In genomic region chr19:50476224-50476942, GRCh38 we compare ENCODE assay signal across 1 cellular context.
TF ChIP-seq lines count a peak whose summit lies in the region.

Gene EMC10 (plus strand): TSS chr19:50476507. CDS start chr19:50476545, 38 bp downstream.
Gene GARIN5A (minus strand): TSS chr19:50476848. CDS start chr19:50476388, 460 bp downstream.

TF ChIP-seq in SK-N-SH, 30 proteins besides CTCF, POLR2A, EP300 and RAD21 (continued from another document):
- no peak for TF ChIP-seq REST (IDR thresholded peaks at IDR 0.05; ENCODE audit: low read depth, low read length)
- TF ChIP-seq TAF1 (IDR thresholded peaks at IDR 0.05; ENCODE audit: borderline replicate concordance, low read depth, low read length): peak; percentile 87
- TF ChIP-seq MXI1 (IDR thresholded peaks at IDR 0.05; ENCODE audit: low read depth, low read length): peak; percentile 41; the same call in 1 of the 2 replicates
- TF ChIP-seq POLR2AphosphoS5 (IDR thresholded peaks at IDR 0.05; ENCODE audit: low read depth, low read length): peak; percentile 98
- no peak for TF ChIP-seq EZH2phosphoT487 (IDR thresholded peaks at IDR 0.05; ENCODE audit: borderline replicate concordance, low read depth)
- no peak for TF ChIP-seq JUND (IDR thresholded peaks at IDR 0.05)
- peak; percentile 56; the same call in 1 of the 2 replicates for TF ChIP-seq SIN3A (IDR thresholded peaks at IDR 0.05; ENCODE audit: borderline replicate concordance, low read depth, low read length)
- no peak for TF ChIP-seq FOXJ3 (CRISPR knock-in tag; IDR thresholded peaks at IDR 0.05)
- peak; percentile 17; the same call in 1 of the 2 replicates for TF ChIP-seq RCOR1 (IDR thresholded peaks at IDR 0.05; ENCODE audit: low read length)
- TF ChIP-seq SMC3 (IDR thresholded peaks at IDR 0.05; ENCODE audit: low read depth, low read length): no peak
- no peak for TF ChIP-seq ZBTB33 (IDR thresholded peaks at IDR 0.05; ENCODE audit: borderline replicate concordance, low read depth)
- TF ChIP-seq FOXM1 (IDR thresholded peaks at IDR 0.05; ENCODE audit: low read depth): no peak
- no peak for TF ChIP-seq TCF12 (IDR thresholded peaks at IDR 0.05)
- no peak for TF ChIP-seq FOSL2 (IDR thresholded peaks at IDR 0.05; ENCODE audit: borderline replicate concordance, low read depth)
- TF ChIP-seq MEF2A (IDR thresholded peaks at IDR 0.05; ENCODE audit: borderline replicate concordance, low read depth): no peak
- no peak for TF ChIP-seq GATA2 (CRISPR knock-in tag; IDR thresholded peaks at IDR 0.05)
- no peak for TF ChIP-seq RXRA (IDR thresholded peaks at IDR 0.05; ENCODE audit: borderline replicate concordance, low read depth)
- TF ChIP-seq NFIC (IDR thresholded peaks at IDR 0.05; ENCODE audit: borderline replicate concordance): peak; percentile 80
- TF ChIP-seq IRF3 (IDR thresholded peaks at IDR 0.05; ENCODE audit: low read depth, low read length): no peak
- TF ChIP-seq RFX5 (IDR thresholded peaks at IDR 0.05; ENCODE audit: low read length): peak; percentile 7; the same call in 1 of the 2 replicates
- TF ChIP-seq USF1 (IDR thresholded peaks at IDR 0.05; ENCODE audit: borderline replicate concordance, low read depth): no peak
- TF ChIP-seq USF2 (IDR thresholded peaks at IDR 0.05; ENCODE audit: borderline replicate concordance, low read depth, low read length): no peak
- no peak for TF ChIP-seq CHD2 (IDR thresholded peaks at IDR 0.05; ENCODE audit: low read length, partially characterized antibody)
- no peak for TF ChIP-seq ELF1 (IDR thresholded peaks at IDR 0.05)
- 0 out of 2 replicates have a peak, but pooled peaks have one; percentile 40 for TF ChIP-seq GABPA (IDR thresholded peaks at IDR 0.05; ENCODE audit: low read depth)
- TF ChIP-seq NRF1 (IDR thresholded peaks at IDR 0.05; ENCODE audit: low read depth, low read length): peak; percentile 99
- no peak for TF ChIP-seq TEAD4 (IDR thresholded peaks at IDR 0.05; ENCODE audit: borderline replicate concordance, insufficient read depth)
- TF ChIP-seq PBX3 (IDR thresholded peaks at IDR 0.05): no peak
- TF ChIP-seq MAX (IDR thresholded peaks at IDR 0.05; ENCODE audit: low read depth): peak; percentile 53; the same call in 1 of the 2 replicates
